In genomic region chr10:86073199-86073977, GRCh38 we compare ENCODE assay signal across 23 cellular contexts.
"Had no signal": no experiment of that assay in that cellular context is flagged by ENCODE, and none has a peak within 500 bp of the region (broad histone marks: within the 10 kb centered on the region; RNA-seq: fewer than 3 reads in every experiment).

No MANE protein-coding gene starts in this region.

- H3K9me3 ChIP-seq: colonic mucosa, gastroesophageal sphincter, heart right ventricle, mucosa of descending colon had no signal

- H3K9me3 Mint-ChIP-seq: activated B cell treated with CpG ODN at 0.5 μM for 24 hours; activated CD8-positive, alpha-beta T cell treated with anti-CD3 and anti-CD28 coated beads for 36 hours; activated naive CD4-positive, alpha-beta T cell treated with anti-CD3 and anti-CD28 coated beads, Interleukin-2, amount 10 ng/mL, durations not matched to agents 7 days and 5 days; activated T-cell treated with anti-CD3 and anti-CD28 coated beads, Interleukin-2, amount 50 U/mL, for 4 hours; brain; T-helper 2 cell treated with Interferon-gamma antibody and Interleukin-4, amounts not matched to agents 5 μg/mL and 100 μg/mL, for 36 hours had no signal

- H3K4me3 ChIP-seq: colonic mucosa, gastroesophageal sphincter, heart right ventricle, mucosa of descending colon had no signal

- H3K4me3 Mint-ChIP-seq: activated B cell treated with CpG ODN at 0.5 μM for 24 hours; activated CD8-positive, alpha-beta T cell treated with anti-CD3 and anti-CD28 coated beads for 36 hours; activated naive CD4-positive, alpha-beta T cell treated with anti-CD3 and anti-CD28 coated beads, Interleukin-2, amount 10 ng/mL, durations not matched to agents 7 days and 5 days; activated naive CD8-positive, alpha-beta T cell treated with anti-CD3 and anti-CD28 coated beads, Interleukin-2, amount 50 U/mL, for 24 hours; activated T-cell treated with anti-CD3 and anti-CD28 coated beads, Interleukin-2, amount 50 U/mL, for 4 hours; brain; memory B cell; naive B cell; stimulated activated naive CD8-positive, alpha-beta T cell treated with anti-CD3 and anti-CD28 coated beads, Interleukin-15, amount 100 ng/mL, for 72 hours; T-helper 2 cell treated with Interferon-gamma antibody and Interleukin-4, amounts not matched to agents 5 μg/mL and 100 μg/mL, for 36 hours had no signal

- H3K27ac ChIP-seq: colonic mucosa, gastroesophageal sphincter, heart right ventricle had no signal

- H3K27me3 Mint-ChIP-seq: stimulated activated naive CD8-positive, alpha-beta T cell treated with anti-CD3 and anti-CD28 coated beads, Interleukin-15, amount 100 ng/mL, for 72 hours had no signal

- H3K27me3 ChIP-seq: colonic mucosa had no signal

- H3K4me1 ChIP-seq: colonic mucosa, gastroesophageal sphincter, heart right ventricle had no signal

- H3K27ac Mint-ChIP-seq: activated B cell treated with CpG ODN at 0.5 μM for 24 hours; activated CD8-positive, alpha-beta T cell treated with anti-CD3 and anti-CD28 coated beads for 36 hours; activated naive CD4-positive, alpha-beta T cell treated with anti-CD3 and anti-CD28 coated beads, Interleukin-2, amount 10 ng/mL, durations not matched to agents 7 days and 5 days; activated naive CD8-positive, alpha-beta T cell treated with anti-CD3 and anti-CD28 coated beads, Interleukin-2, amount 50 U/mL, for 24 hours; memory B cell; stimulated activated naive CD8-positive, alpha-beta T cell treated with anti-CD3 and anti-CD28 coated beads, Interleukin-15, amount 100 ng/mL, for 72 hours; T-helper 2 cell treated with Interferon-gamma antibody and Interleukin-4, amounts not matched to agents 5 μg/mL and 100 μg/mL, for 36 hours had no signal

- ATAC-seq: activated CD8-positive, alpha-beta T cell treated with anti-CD3 and anti-CD28 coated beads for 36 hours; activated naive CD8-positive, alpha-beta T cell treated with anti-CD3 and anti-CD28 coated beads, Interleukin-2, amount 50 U/mL, for 24 hours; activated T-cell treated with anti-CD3 and anti-CD28 coated beads, Interleukin-2, amount 50 U/mL, for 4 hours; esophagus mucosa; gastroesophageal sphincter; heart right ventricle; mucosa of descending colon; stimulated activated naive CD8-positive, alpha-beta T cell treated with anti-CD3 and anti-CD28 coated beads, Interleukin-15, amount 100 ng/mL, for 72 hours had no signal

- DNase-seq: activated B cell treated with CpG ODN at 0.5 μM for 24 hours; activated CD4-positive, alpha-beta T cell treated with anti-CD3 and anti-CD28 coated beads for 4 hours; activated CD8-positive, alpha-beta memory T cell treated with anti-CD3 and anti-CD28 coated beads, Interleukin-2, amount 50 U/mL, for 4 hours; activated CD8-positive, alpha-beta T cell treated with anti-CD3 and anti-CD28 coated beads for 36 hours; activated effector memory CD4-positive, alpha-beta T cell treated with Interleukin-2 at 50 U/mL for 16 hours; activated naive CD4-positive, alpha-beta T cell treated with anti-CD3 and anti-CD28 coated beads, Interleukin-2, amount 10 ng/mL, durations not matched to agents 7 days and 5 days; activated naive CD8-positive, alpha-beta T cell treated with anti-CD3 and anti-CD28 coated beads, Interleukin-2, amount 50 U/mL, for 24 hours; activated T-cell treated with anti-CD3 and anti-CD28 coated beads, Interleukin-2, amount 50 U/mL, for 4 hours; anterior cingulate cortex; central memory CD4-positive, alpha-beta T cell; colonic mucosa; heart right ventricle; kidney glomerular epithelial cell; mucosa of descending colon; naive B cell; stimulated activated CD4-positive, alpha-beta T cell treated with anti-CD3 and anti-CD28 coated beads, Interleukin-2, amount 100 ng/mL, for 48 hours; stimulated activated naive CD8-positive, alpha-beta T cell treated with anti-CD3 and anti-CD28 coated beads, Interleukin-15, amount 100 ng/mL, for 72 hours; trophoblast cell had no signal

- H3K36me3 Mint-ChIP-seq: activated naive CD4-positive, alpha-beta T cell treated with anti-CD3 and anti-CD28 coated beads, Interleukin-2, amount 10 ng/mL, durations not matched to agents 7 days and 5 days; brain; memory B cell had no signal

- H3K36me3 ChIP-seq: colonic mucosa, gastroesophageal sphincter, heart right ventricle had no signal

- H3K4me1 Mint-ChIP-seq: activated B cell treated with CpG ODN at 0.5 μM for 24 hours; activated naive CD4-positive, alpha-beta T cell treated with anti-CD3 and anti-CD28 coated beads, Interleukin-2, amount 10 ng/mL, durations not matched to agents 7 days and 5 days; activated naive CD8-positive, alpha-beta T cell treated with anti-CD3 and anti-CD28 coated beads, Interleukin-2, amount 50 U/mL, for 24 hours; stimulated activated naive CD8-positive, alpha-beta T cell treated with anti-CD3 and anti-CD28 coated beads, Interleukin-15, amount 100 ng/mL, for 72 hours had no signal
